Comparison of ENCODE assay signal across 8 cellular contexts in the genomic region with DNA sequence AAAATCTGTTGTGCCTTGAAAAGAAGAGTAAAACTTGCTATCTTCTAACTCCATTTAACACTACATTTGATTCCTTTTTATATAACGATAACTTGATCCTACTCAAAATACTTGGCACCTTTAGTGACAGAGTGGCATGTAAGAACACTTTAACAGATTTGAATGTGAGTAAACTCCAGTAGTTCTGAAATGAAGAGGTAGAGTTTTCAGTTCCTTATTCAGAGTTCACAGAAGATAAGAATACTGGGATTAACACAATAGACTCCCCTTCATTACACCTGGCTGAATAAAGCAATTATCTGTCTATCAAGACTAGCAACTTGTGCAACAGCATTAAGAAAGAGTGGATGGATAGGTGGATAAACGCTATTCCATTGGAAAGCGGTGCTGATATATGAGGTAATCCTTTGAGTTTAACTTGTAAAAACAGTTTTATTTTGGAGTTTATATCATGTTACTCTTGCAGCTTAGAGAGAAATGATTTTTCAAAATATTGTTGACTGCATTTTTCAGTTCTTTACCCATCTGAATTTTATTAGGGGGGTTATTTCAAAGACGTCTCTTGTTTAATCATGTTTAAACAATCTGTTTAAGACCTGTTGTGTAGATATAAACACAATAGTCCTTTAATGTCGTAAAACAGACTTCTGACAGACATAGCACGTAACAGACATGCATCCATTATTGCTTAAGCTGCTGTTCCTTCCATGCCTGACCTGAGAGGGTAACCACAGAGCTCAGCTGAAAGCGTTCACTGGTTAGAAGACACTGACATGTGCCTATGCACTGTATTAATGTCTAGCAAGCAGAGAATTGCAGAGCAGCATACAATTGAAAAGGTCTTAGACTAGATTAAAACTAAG.
A peak's percentile ranks its signal among the peaks of the same experiment; 100 is the strongest.
DNase-seq lines count a peak whose midpoint lies in the region; ATAC-seq and FAIRE-seq lines count a peak whose summit lies in the region.

No MANE protein-coding gene starts in this region.

- no peak overlapping the region for H3K27ac Mint-ChIP-seq in activated CD4-positive, alpha-beta memory T cell treated with anti-CD3 and anti-CD28 coated beads, Interleukin-2, amount 10 ng/mL, durations not matched to agents 7 days and 5 days
- no peak overlapping the region for H3K27ac Mint-ChIP-seq in activated naive CD8-positive, alpha-beta T cell treated with anti-CD3 and anti-CD28 coated beads for 36 hours

- no peaks in the 10 kb centered on the region for H3K9me3 Mint-ChIP-seq in activated CD4-positive, alpha-beta memory T cell treated with anti-CD3 and anti-CD28 coated beads, Interleukin-2, amount 10 ng/mL, durations not matched to agents 7 days and 5 days
- H3K9me3 Mint-ChIP-seq in activated naive CD8-positive, alpha-beta T cell treated with anti-CD3 and anti-CD28 coated beads for 36 hours, result no peaks in the 10 kb centered on the region

- CTCF ChIA-PET in activated CD4-positive, alpha-beta memory T cell treated with anti-CD3 and anti-CD28 coated beads, Interleukin-2, amount 10 ng/mL, durations not matched to agents 7 days and 5 days (lab: Charles Lee), result no interaction called here

- peak; percentile 54 for FAIRE-seq in GM18507 (lab: Jason Lieb, UNC)

- peaks cover 48% of the 10 kb centered on the region for H3K4me1 Mint-ChIP-seq in activated CD4-positive, alpha-beta memory T cell treated with anti-CD3 and anti-CD28 coated beads, Interleukin-2, amount 10 ng/mL, durations not matched to agents 7 days and 5 days
- peaks cover 16% of the 10 kb centered on the region for H3K4me1 Mint-ChIP-seq in activated naive CD8-positive, alpha-beta T cell treated with anti-CD3 and anti-CD28 coated beads for 36 hours

- peak; percentile 68 for ATAC-seq in HG02588 (IDR thresholded peaks at IDR 0.05; ENCODE audit: unreplicated experiment)

- no peaks in the 10 kb centered on the region for H3K27me3 Mint-ChIP-seq in activated CD4-positive, alpha-beta memory T cell treated with anti-CD3 and anti-CD28 coated beads, Interleukin-2, amount 10 ng/mL, durations not matched to agents 7 days and 5 days
- no peaks in the 10 kb centered on the region for H3K27me3 Mint-ChIP-seq in activated naive CD8-positive, alpha-beta T cell treated with anti-CD3 and anti-CD28 coated beads for 36 hours

- H3K36me3 Mint-ChIP-seq in activated CD4-positive, alpha-beta memory T cell treated with anti-CD3 and anti-CD28 coated beads, Interleukin-2, amount 10 ng/mL, durations not matched to agents 7 days and 5 days (ENCODE audit: low read depth), result peaks cover 42% of the 10 kb centered on the region
- H3K36me3 Mint-ChIP-seq in activated naive CD8-positive, alpha-beta T cell treated with anti-CD3 and anti-CD28 coated beads for 36 hours, result peaks cover 8% of the 10 kb centered on the region

- no peak overlapping the region for H3K4me3 Mint-ChIP-seq in activated CD4-positive, alpha-beta memory T cell treated with anti-CD3 and anti-CD28 coated beads, Interleukin-2, amount 10 ng/mL, durations not matched to agents 7 days and 5 days
- no peak overlapping the region for H3K4me3 Mint-ChIP-seq in activated naive CD8-positive, alpha-beta T cell treated with anti-CD3 and anti-CD28 coated beads for 36 hours

- DNase-seq in GM18507 (ENCODE audit: extremely low spot score, insufficient read length, low read depth), result no peak
- peak; percentile 76 for DNase-seq in RPMI7951 (ENCODE audit: low read depth)
- DNase-seq in myocyte (ENCODE audit: low read depth), result peak; percentile 42
- DNase-seq in activated CD4-positive, alpha-beta memory T cell treated with anti-CD3 and anti-CD28 coated beads, Interleukin-2, amount 10 ng/mL, durations not matched to agents 7 days and 5 days, result no peak
- no peak for DNase-seq in activated naive CD8-positive, alpha-beta T cell treated with anti-CD3 and anti-CD28 coated beads for 36 hours
- DNase-seq in mucosa of gallbladder (ENCODE audit: low spot score), result no peak
- DNase-seq in stimulated activated naive CD4-positive, alpha-beta T cell treated with Interleukin-2 at 50 U/mL for 16 hours (lab: John Stamatoyannopoulos, UW), result no peak

- POLR2A ChIA-PET in activated CD4-positive, alpha-beta memory T cell treated with anti-CD3 and anti-CD28 coated beads, Interleukin-2, amount 10 ng/mL, durations not matched to agents 7 days and 5 days (lab: Charles Lee), result interaction anchor here (1.2 kb wide), 1 partner anchor 43 kb away, joined by 5 read pairs; no protein-coding TSS in a partner anchor

Comparison
In these comparisons a context has a peak if more than half of its experiments do, and no peak if none do; other contexts are left out.
1. DNase-seq: peak in RPMI7951 (single experiment) and myocyte (single experiment); none in GM18507 (single experiment), activated CD4-positive, alpha-beta memory T cell treated with anti-CD3 and anti-CD28 coated beads, Interleukin-2, amount 10 ng/mL, durations not matched to agents 7 days and 5 days (single experiment), activated naive CD8-positive, alpha-beta T cell treated with anti-CD3 and anti-CD28 coated beads for 36 hours (single experiment), mucosa of gallbladder (single experiment) and stimulated activated naive CD4-positive, alpha-beta T cell treated with Interleukin-2 at 50 U/mL for 16 hours (single experiment).